Comparison of ENCODE assay signal across 31 cellular contexts in the genomic region with DNA sequence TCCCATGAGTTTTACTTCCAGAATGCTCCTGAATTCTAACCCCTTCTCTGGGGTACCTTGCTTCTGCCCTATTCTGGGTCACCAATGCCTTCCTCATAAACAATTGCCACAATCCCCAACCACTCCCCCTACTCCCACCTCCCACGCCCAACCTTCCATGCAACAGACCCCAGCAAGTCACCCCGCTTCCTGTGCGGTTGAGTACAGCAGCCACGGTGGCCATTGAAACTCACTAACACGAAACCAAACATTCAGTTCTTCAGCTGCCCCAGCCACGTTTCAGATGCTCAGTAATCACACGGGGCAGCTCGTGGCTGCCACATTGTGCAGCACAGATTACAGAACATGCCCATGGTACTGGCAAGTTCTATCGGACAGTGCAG. TPM values are rescaled to one million over a fixed set of nuclear protein-coding genes. Genes with fewer than 3 reads are reported as not detected.
DNase-seq lines count a peak whose midpoint lies in the region; ATAC-seq, FAIRE-seq and TF ChIP-seq lines count a peak whose summit lies in the region.
"Had no signal": no experiment of that assay in that cellular context is flagged by ENCODE, and none has a peak within 500 bp of the region (broad histone marks: within the 10 kb centered on the region; RNA-seq: fewer than 3 reads in every experiment).

No MANE protein-coding gene starts in this region.

- RAD21 ChIA-PET in GM12878 (lab: Charles Lee; ENCODE audit: unreplicated experiment) = interaction anchor here (1.3 to 13.6 kb wide), 4 partner anchors 39 to 219 kb away, joined by 3 to 167 read pairs (median 12); no protein-coding TSS in a partner anchor

- BruUV-seq in GM12878 (replicated peaks; lab: Mats Ljungman, UMichigan) = no TSS peak

- TF ChIP-seq CTCF in MM.1S (IDR thresholded peaks at IDR 0.05; ENCODE audit: low read length) (no peak), GM12878 (IDR thresholded peaks at IDR 0.05 in 2 of 3, conservative IDR thresholded peaks at IDR 0.05 in 1 of 3; ENCODE audit: control insufficient read depth in 2 of 3, extremely low read depth in 1 of 3, insufficient read depth in 1 of 3, low read depth in 3 of 3, low read length in 3 of 3) (no peak), neural crest cell (conservative IDR thresholded peaks at IDR 0.05) (no peak)

- in situ Hi-C loops in GM12878 (cut with MboI) = loop anchor here (5.0 kb wide), 2 partner anchors 101 to 211 kb away; no protein-coding TSS in a partner anchor

- no peaks in the 10 kb centered on the region for H3K9me2 ChIP-seq in MM.1S (replicated peaks; ENCODE audit: insufficient read depth, low read length)

- H3K79me2 ChIP-seq in MM.1S (ENCODE audit: low read length) = peaks cover 32% of the 10 kb centered on the region
- H3K79me2 ChIP-seq in GM12878 (ENCODE audit: control insufficient read depth, insufficient read depth, low read length) = peaks cover 8% of the 10 kb centered on the region

- H3K36me3 ChIP-seq in MM.1S (replicated peaks; ENCODE audit: insufficient read depth, low read length) (no peaks in the 10 kb centered on the region), GM12878 (ENCODE audit: control insufficient read depth in 2 of 2, insufficient read depth in 2 of 2, low read length in 1 of 2) (no peaks in the 10 kb centered on the region), small intestine (ENCODE audit: control insufficient read depth in 2 of 2, insufficient read depth in 2 of 2, low read length in 2 of 2) (no peaks in the 10 kb centered on the region)
- H3K36me3 ChIP-seq: cardiac muscle cell, Peyer's patch, tibial artery had no signal

- H3K4me1 Mint-ChIP-seq in activated naive CD4-positive, alpha-beta T cell treated with anti-CD3 and anti-CD28 coated beads, Interleukin-2, amount 10 ng/mL, durations not matched to agents 7 days and 5 days = peaks cover 40% of the 10 kb centered on the region
- peaks cover 11% of the 10 kb centered on the region for H3K4me1 Mint-ChIP-seq in neural crest cell

- no peak for TF ChIP-seq RAD21 in GM12878 (IDR thresholded peaks at IDR 0.05; ENCODE audit: insufficient read depth, low read depth, low read length)

- H3K9me3 Mint-ChIP-seq in activated naive CD4-positive, alpha-beta T cell treated with anti-CD3 and anti-CD28 coated beads, Interleukin-2, amount 10 ng/mL, durations not matched to agents 7 days and 5 days = peaks cover 12% of the 10 kb centered on the region
- H3K9me3 Mint-ChIP-seq in activated naive CD4-positive, alpha-beta T cell treated with anti-CD3 and anti-CD28 coated beads, Interleukin-2, amount 50 U/mL, for 72 hours = no peaks in the 10 kb centered on the region
- H3K9me3 Mint-ChIP-seq in neural crest cell = peaks cover 18% of the 10 kb centered on the region

- SMC1A ChIA-PET in GM12878 (lab: Charles Lee; ENCODE audit: uncharacterized antibody, unreplicated experiment) = interaction anchor here (0.8 to 4.9 kb wide), 8 partner anchors 27 to 117 kb away, joined by 3 to 57 read pairs (median 5); no protein-coding TSS in a partner anchor

- FAIRE-seq in GM12878 (lab: Jason Lieb, UNC) (no peak), small intestine (lab: Jason Lieb, UNC) (no peak)
- FAIRE-seq: GM12891 had no signal

- peaks cover 48% of the 10 kb centered on the region for H3K4me1 ChIP-seq in MM.1S (ENCODE audit: low read length)
- peaks cover 45% of the 10 kb centered on the region for H3K4me1 ChIP-seq in GM12878 (ENCODE audit: control insufficient read depth, insufficient read depth, low read length)
- H3K4me1 ChIP-seq in small intestine (ENCODE audit: control insufficient read depth in 2 of 2, insufficient read depth in 1 of 2, low read depth in 1 of 2, low read length in 1 of 2) = peaks cover 0 to under 1% of the 10 kb centered on the region in 2 donors

- no peak for TF ChIP-seq EP300 in GM12878 (IDR thresholded peaks at IDR 0.05; ENCODE audit: borderline replicate concordance in 1 of 2, control insufficient read depth in 1 of 2, low read depth in 2 of 2, low read length in 2 of 2)

- peak overlapping the region; percentile 80 for H3K27ac Mint-ChIP-seq in activated naive CD4-positive, alpha-beta T cell treated with anti-CD3 and anti-CD28 coated beads, Interleukin-2, amount 10 ng/mL, durations not matched to agents 7 days and 5 days
- peak overlapping the region in 1 of 2 donors; percentile 22 for H3K27ac Mint-ChIP-seq in activated naive CD4-positive, alpha-beta T cell treated with anti-CD3 and anti-CD28 coated beads, Interleukin-2, amount 50 U/mL, for 72 hours
- no peak overlapping the region for H3K27ac Mint-ChIP-seq in neural crest cell (ENCODE audit: unreplicated experiment)
- H3K27ac Mint-ChIP-seq: activated naive CD8-positive, alpha-beta T cell treated with anti-CD3 and anti-CD28 coated beads for 36 hours; activated T-helper 2 cell treated with anti-CD3 and anti-CD28 coated beads, Interferon-gamma antibody, Interleukin-2, Interleukin-4, amounts not matched to agents 10 μg/mL and 5 μg/mL and 100 μg/mL, durations not matched to agents 14 hours and 24 hours and 36 hours; WTC11 had no signal

- no peaks in the 10 kb centered on the region for H3K27me3 ChIP-seq in MM.1S (replicated peaks; ENCODE audit: insufficient read depth, low read length)
- no peaks in the 10 kb centered on the region for H3K27me3 ChIP-seq in GM12878 (replicated peaks in 1 of 2; ENCODE audit: control insufficient read depth in 2 of 2, insufficient read depth in 2 of 2, low read length in 1 of 2)
- H3K27me3 ChIP-seq in small intestine (ENCODE audit: control insufficient read depth in 2 of 2, insufficient read depth in 2 of 2, low read length in 2 of 2) = no peaks in the 10 kb centered on the region
- H3K27me3 ChIP-seq: ascending aorta, cardiac muscle cell, Peyer's patch, tibial artery had no signal

- peaks cover 54% of the 10 kb centered on the region for H3F3A ChIP-seq in MM.1S (ENCODE audit: insufficient read depth, low read length)

- peaks cover 15% of the 10 kb centered on the region for H3K27me3 Mint-ChIP-seq in activated naive CD4-positive, alpha-beta T cell treated with anti-CD3 and anti-CD28 coated beads, Interleukin-2, amount 10 ng/mL, durations not matched to agents 7 days and 5 days
- peaks cover 6% of the 10 kb centered on the region for H3K27me3 Mint-ChIP-seq in neural crest cell (ENCODE audit: low read depth)
- H3K27me3 Mint-ChIP-seq: activated naive CD8-positive, alpha-beta T cell treated with anti-CD3 and anti-CD28 coated beads for 36 hours had no signal

- ATAC-seq in activated naive CD4-positive, alpha-beta T cell treated with anti-CD3 and anti-CD28 coated beads, Interleukin-2, amount 50 U/mL, for 72 hours = no peak
- ATAC-seq in GM12878 = no peak
- ATAC-seq: left colon, right cardiac atrium, WTC11 had no signal

- TF ChIP-seq POLR2A in GM12878 (IDR thresholded peaks at IDR 0.05; ENCODE audit: low read depth, low read length) = no peak

- H3K36me3 Mint-ChIP-seq in activated naive CD4-positive, alpha-beta T cell treated with anti-CD3 and anti-CD28 coated beads, Interleukin-2, amount 10 ng/mL, durations not matched to agents 7 days and 5 days = peaks cover 7% of the 10 kb centered on the region
- H3K36me3 Mint-ChIP-seq in activated naive CD4-positive, alpha-beta T cell treated with anti-CD3 and anti-CD28 coated beads, Interleukin-2, amount 50 U/mL, for 72 hours = peaks cover under 1 to 1% of the 10 kb centered on the region in 2 donors
- H3K36me3 Mint-ChIP-seq in neural crest cell (ENCODE audit: low read depth) = peaks cover 19% of the 10 kb centered on the region

- no peak for DNase-seq in activated naive CD4-positive, alpha-beta T cell treated with anti-CD3 and anti-CD28 coated beads, Interleukin-2, amount 10 ng/mL, durations not matched to agents 7 days and 5 days
- DNase-seq in activated naive CD4-positive, alpha-beta T cell treated with anti-CD3 and anti-CD28 coated beads, Interleukin-2, amount 50 U/mL, for 72 hours (ENCODE audit: low spot score in 2 of 2) = no peak
- DNase-seq in MM.1S (peak; percentile 84), GM12878 (ENCODE audit: low read depth, low spot score) (no peak), neural crest cell (ENCODE audit: low read depth, low spot score) (no peak), mesenteric fat pad (ENCODE audit: low spot score) (no peak), SW 1271 (lab: John Stamatoyannopoulos, UW) (no peak), small intestine (no peak)
- DNase-seq: activated CD4-positive, alpha-beta T cell treated with anti-CD3 and anti-CD28 coated beads, Interleukin-2, amount 50 U/mL, for 1 hour; activated CD8-positive, alpha-beta memory T cell treated with anti-CD3 and anti-CD28 coated beads, Interleukin-2, amount 50 U/mL, for 48 hours; activated naive CD8-positive, alpha-beta T cell treated with anti-CD3 and anti-CD28 coated beads for 36 hours; DMS153; effector memory CD4-positive, alpha-beta T cell; glutamatergic neuron; H7; left colon; mammary epithelial cell; NCI-H1436; NCI-H2081; Peyer's patch; right cardiac atrium; SHP77 treated with DMSO at 0.1 percent for 48 hours; stimulated activated CD4-positive, alpha-beta T cell treated with anti-CD3 and anti-CD28 coated beads, Interleukin-2, amount 100 ng/mL, for 24 hours; stimulated activated CD8-positive, alpha-beta memory T cell treated with anti-CD3 and anti-CD28 coated beads, Interleukin-4, amount 100 ng/mL, for 48 hours; tibial artery had no signal

- H3K4me2 ChIP-seq in MM.1S (ENCODE audit: low read depth, low read length) (peak overlapping the region; percentile 95), GM12878 (ENCODE audit: control insufficient read depth, insufficient read depth) (peak overlapping the region; percentile 28; the same call in 1 of the 2 replicates)

- POLR2A ChIA-PET in GM12878 (lab: Charles Lee) = interaction anchor here (1.0 kb wide), 1 partner anchor 115 kb away, joined by 4 read pairs; no protein-coding TSS in a partner anchor

- WGBS in GM12878 (ENCODE audit: insufficient coverage, insufficient replicate concordance, low lambda C conversion rate, missing lambda C conversion rate) = 55% methylated on average over 9 of the region's 9 CpGs
- WGBS in small intestine, 3 donors = 77 to 87% (median 84%) methylated on average over 9 of the region's 9 CpGs

- H3K27ac ChIP-seq in MM.1S (ENCODE audit: low read length) = peak overlapping the region; percentile 92
- H3K27ac ChIP-seq in GM12878 (ENCODE audit: control insufficient read depth, insufficient read depth) = no peak overlapping the region; the same call in 1 of the 2 replicates
- no peak overlapping the region for H3K27ac ChIP-seq in small intestine (ENCODE audit: low read depth in 1 of 2, low read length in 1 of 2)
- H3K27ac ChIP-seq: ascending aorta, cardiac muscle cell, coronary artery, Peyer's patch, tibial artery had no signal

- intact Hi-C loops in GM12878 (cut with micrococcal nuclease; ENCODE audit: unreplicated experiment) = no loop called here

- peak overlapping the region; percentile 50 for H3K9ac ChIP-seq in MM.1S (ENCODE audit: low read length)
- H3K9ac ChIP-seq in GM12878 (ENCODE audit: control insufficient read depth, insufficient read depth, low read length) = no peak overlapping the region

- H3K4me3 ChIP-seq in MM.1S (ENCODE audit: low read length) (0 out of 2 replicates have a peak overlapping the region, but pooled peaks have one; percentile 21), GM12878 (no peak overlapping the region), small intestine (ENCODE audit: low read depth in 1 of 2, low read length in 2 of 2) (no peak overlapping the region)
- H3K4me3 ChIP-seq: ascending aorta, cardiac muscle cell, coronary artery, Peyer's patch, tibial artery had no signal

- H3K9me3 ChIP-seq in MM.1S (replicated peaks; ENCODE audit: insufficient read depth, low read length) (no peaks in the 10 kb centered on the region), GM12878 (replicated peaks; ENCODE audit: control insufficient read depth, insufficient read depth, low read length) (peaks cover 1% of the 10 kb centered on the region; the same call in 1 of the 3 replicates), small intestine (ENCODE audit: control insufficient read depth, low read depth) (no peaks in the 10 kb centered on the region)
- H3K9me3 ChIP-seq: ascending aorta, tibial artery had no signal

- H4K20me1 ChIP-seq in MM.1S (ENCODE audit: insufficient read depth, low read length) (no peaks in the 10 kb centered on the region), GM12878 (ENCODE audit: control insufficient read depth, insufficient read depth) (no peaks in the 10 kb centered on the region)

- no peak overlapping the region for H3K4me3 Mint-ChIP-seq in activated naive CD4-positive, alpha-beta T cell treated with anti-CD3 and anti-CD28 coated beads, Interleukin-2, amount 10 ng/mL, durations not matched to agents 7 days and 5 days
- H3K4me3 Mint-ChIP-seq in neural crest cell = peak overlapping the region; percentile 7
- H3K4me3 Mint-ChIP-seq: activated naive CD8-positive, alpha-beta T cell treated with anti-CD3 and anti-CD28 coated beads for 36 hours; WTC11 had no signal

- CTCF ChIA-PET in activated naive CD4-positive, alpha-beta T cell treated with anti-CD3 and anti-CD28 coated beads, Interleukin-2, amount 10 ng/mL, durations not matched to agents 7 days and 5 days (lab: Charles Lee) = interaction anchor here (0.7 to 13.7 kb wide), 13 partner anchors 22 to 226 kb away, joined by 3 to 247 read pairs (median 4); no protein-coding TSS in a partner anchor
- CTCF ChIA-PET in GM12878 (lab: Yijun Ruan, JAX) = interaction anchor here (0.9 to 13.6 kb wide), 14 partner anchors 10 to 216 kb away, joined by 3 to 209 read pairs (median 6); partner anchors contain the start of gene RAB36

- H2AFZ ChIP-seq in MM.1S (ENCODE audit: low read length) (no peak overlapping the region), GM12878 (ENCODE audit: control insufficient read depth, low read depth, low read length) (0 out of 2 replicates have a peak overlapping the region, but pooled peaks have one; percentile 5)

RNA-seq across cellular contexts. Expression of gene BCR, which starts 3.7 kb away (rescaled TPM):
- total RNA-seq in activated naive CD4-positive, alpha-beta T cell treated with anti-CD3 and anti-CD28 coated beads, Interleukin-2, amount 50 U/mL, for 72 hours = 10 to 100 TPM; 44.9 to 63.7 TPM
- total RNA-seq in GM12878 (2013; cell fraction: nucleolus; rRNA removed) = 63.5 and 77.1 TPM in 2 replicates
- 34.0 and 36.3 TPM in 2 replicates for total RNA-seq in GM12878 (2014; rRNA removed)
- 28.5 and 30.3 TPM in 2 replicates for total RNA-seq in GM12878 (2014; rRNA removed; fragmentation: Illumina TruSeq; extraction: Trizol)
- 62.8 and 64.7 TPM in 2 replicates for total RNA-seq in GM12878 (2021)
- 6.2 TPM for polyA plus RNA-seq in GM12878 (2011; ENCODE audit: low read depth)
- 10.6 and 25.8 TPM in 2 replicates for polyA plus RNA-seq in GM12878 (2011; rRNA removed)
- polyA plus RNA-seq in GM12878 (2011; cell fraction: cytosol; rRNA removed) = 55.5 and 66.6 TPM in 2 replicates
- polyA plus RNA-seq in GM12878 (2011; cell fraction: nucleus; rRNA removed) = 59.8 and 97.2 TPM in 2 replicates
- polyA plus RNA-seq in GM12878 (2012) = 19.5 and 28.5 TPM in 2 replicates
- polyA plus RNA-seq in GM12878 (2014; fragmentation: Illumina TruSeq; extraction: Trizol) = 5.5 and 16.4 TPM in 2 replicates
- 1 to 10 TPM; 1.7 to 2.9 TPM for polyA plus RNA-seq in GM12878 (2014; fragmentation: Nextera tagmentation; extraction: Ambion mirVana)
- 20.3 and 27.8 TPM in 2 replicates for polyA plus RNA-seq in GM12878 (2014; rRNA removed)
- 1 to 10 TPM; 6.2 to 7.6 TPM for polyA plus RNA-seq in GM12878 (2016; fragmentation: Nextera tagmentation; extraction: Ambion mirVana)
- polyA minus RNA-seq in GM12878 (2011; rRNA and poly(A)+ RNA removed) = 75.9 and 87.4 TPM in 2 replicates
- polyA minus RNA-seq in GM12878 (2011; cell fraction: cytosol; rRNA and poly(A)+ RNA removed) = 45.1 and 50.0 TPM in 2 replicates
- 18.7 and 45.2 TPM in 2 replicates for polyA minus RNA-seq in GM12878 (2011; cell fraction: nucleus; rRNA and poly(A)+ RNA removed)
- total RNA-seq in neural crest cell = 49.5 and 54.2 TPM in 2 replicates
- total RNA-seq in mesenteric fat pad = 98.1 TPM
- polyA plus RNA-seq in small intestine = 10 to 100 TPM in 2 of 3 donors, 1 to 10 TPM in 1; 8.9 to 27.9 (median 13.9) TPM

RNA-seq across cellular contexts. Expression of gene RAB36, which starts 31.4 kb away (rescaled TPM):
- under 1 TPM in 1 of 2 donors, not detected in 1; 0.25 TPM for total RNA-seq in activated naive CD4-positive, alpha-beta T cell treated with anti-CD3 and anti-CD28 coated beads, Interleukin-2, amount 50 U/mL, for 72 hours
- 2.0 and 2.2 TPM in 2 replicates for total RNA-seq in GM12878 (2013; cell fraction: nucleolus; rRNA removed)
- total RNA-seq in GM12878 (2014; rRNA removed) (0.79 and 1.0 TPM in 2 replicates), GM12878 (2014; rRNA removed; fragmentation: Illumina TruSeq; extraction: Trizol) (0.31 and 0.74 TPM in 2 replicates), GM12878 (2021) (1.0 and 1.3 TPM in 2 replicates), neural crest cell (13.5 and 14.4 TPM in 2 replicates), mesenteric fat pad (3.2 TPM)
- 0.22 TPM for polyA plus RNA-seq in GM12878 (2011; ENCODE audit: low read depth)
- polyA plus RNA-seq in GM12878 (2011; rRNA removed) (1.1 and 2.7 TPM in 2 replicates), GM12878 (2014; fragmentation: Illumina TruSeq; extraction: Trizol) (0.73 and 0.87 TPM in 2 replicates), GM12878 (2014; fragmentation: Nextera tagmentation; extraction: Ambion mirVana) (under 1 TPM; 0.45 to 0.46 TPM), GM12878 (2014; rRNA removed) (0.62 and 1.3 TPM in 2 replicates), GM12878 (2016; fragmentation: Nextera tagmentation; extraction: Ambion mirVana) (1 to 10 TPM; 1.4 TPM), small intestine (under 1 TPM in 2 of 3 donors, not detected in 1; 0.27 to 0.92 TPM)
- polyA plus RNA-seq in GM12878 (2011; cell fraction: cytosol; rRNA removed) = 3.9 and 4.1 TPM in 2 replicates
- 3.8 and 3.9 TPM in 2 replicates for polyA plus RNA-seq in GM12878 (2011; cell fraction: nucleus; rRNA removed)
- polyA plus RNA-seq in GM12878 (2012) = 0.49 and 0.62 TPM in 2 replicates
- 2.3 and 2.4 TPM in 2 replicates for polyA minus RNA-seq in GM12878 (2011; rRNA and poly(A)+ RNA removed)
- polyA minus RNA-seq in GM12878 (2011; cell fraction: cytosol; rRNA and poly(A)+ RNA removed) = 0.94 and 1.1 TPM in 2 replicates
- 1.5 and 3.5 TPM in 2 replicates for polyA minus RNA-seq in GM12878 (2011; cell fraction: nucleus; rRNA and poly(A)+ RNA removed)
- total RNA-seq: activated T-helper 2 cell treated with anti-CD3 and anti-CD28 coated beads, Interferon-gamma antibody, Interleukin-2, Interleukin-4, amounts not matched to agents 10 μg/mL and 5 μg/mL and 100 μg/mL, durations not matched to agents 14 hours and 24 hours and 36 hours had no signal

RNA-seq across cellular contexts. Expression of gene RSPH14, which starts 34.8 kb away (rescaled TPM):
- total RNA-seq in activated naive CD4-positive, alpha-beta T cell treated with anti-CD3 and anti-CD28 coated beads, Interleukin-2, amount 50 U/mL, for 72 hours = under 1 TPM; 0.18 to 0.33 TPM
- total RNA-seq in GM12878 (2013; cell fraction: nucleolus; rRNA removed) = 0.81 TPM in 1 of 2 replicates, not detected in the other
- 1.2 TPM in 1 of 2 replicates, not detected in the other for total RNA-seq in GM12878 (2014; rRNA removed)
- total RNA-seq in GM12878 (2014; rRNA removed; fragmentation: Illumina TruSeq; extraction: Trizol) = 0.74 and 0.85 TPM in 2 replicates
- 0.43 and 0.95 TPM in 2 replicates for total RNA-seq in GM12878 (2021)
- 0.29 TPM for polyA plus RNA-seq in GM12878 (2011; ENCODE audit: low read depth)
- 1.5 and 1.6 TPM in 2 replicates for polyA plus RNA-seq in GM12878 (2011; rRNA removed)
- 1.4 and 1.7 TPM in 2 replicates for polyA plus RNA-seq in GM12878 (2011; cell fraction: cytosol; rRNA removed)
- polyA plus RNA-seq in GM12878 (2011; cell fraction: nucleus; rRNA removed) = 0.51 and 1.1 TPM in 2 replicates
- 0.16 and 0.56 TPM in 2 replicates for polyA plus RNA-seq in GM12878 (2012)
- polyA plus RNA-seq in GM12878 (2014; fragmentation: Illumina TruSeq; extraction: Trizol) = 0.13 TPM in 1 of 2 replicates, not detected in the other
- 1 to 10 TPM in 1 of 2 experiments, under 1 TPM in 1; 0.80 to 1.4 TPM for polyA plus RNA-seq in GM12878 (2014; fragmentation: Nextera tagmentation; extraction: Ambion mirVana)
- polyA plus RNA-seq in GM12878 (2014; rRNA removed) = 0.35 and 0.81 TPM in 2 replicates
- polyA plus RNA-seq in GM12878 (2016; fragmentation: Nextera tagmentation; extraction: Ambion mirVana) = under 1 TPM; 0.21 to 0.35 TPM
- 1.7 and 2.6 TPM in 2 replicates for polyA minus RNA-seq in GM12878 (2011; rRNA and poly(A)+ RNA removed)
- not detected in 2 replicates for polyA minus RNA-seq in GM12878 (2011; cell fraction: cytosol; rRNA and poly(A)+ RNA removed)
- 2.2 TPM in 1 of 2 replicates, not detected in the other for polyA minus RNA-seq in GM12878 (2011; cell fraction: nucleus; rRNA and poly(A)+ RNA removed)
- total RNA-seq in neural crest cell = 0.86 and 2.9 TPM in 2 replicates
- total RNA-seq in mesenteric fat pad = not detected
- under 1 TPM in 1 of 3 donors, not detected in 2; 0.13 TPM for polyA plus RNA-seq in small intestine
- total RNA-seq: activated T-helper 2 cell treated with anti-CD3 and anti-CD28 coated beads, Interferon-gamma antibody, Interleukin-2, Interleukin-4, amounts not matched to agents 10 μg/mL and 5 μg/mL and 100 μg/mL, durations not matched to agents 14 hours and 24 hours and 36 hours; ascending aorta; H7; Peyer's patch; right cardiac atrium; WTC11 had no signal
- polyA plus RNA-seq: mammary epithelial cell had no signal
